In genomic region chr15:72783563-72784232, GRCh38 we compare ENCODE assay signal across 8 cellular contexts.
DNase-seq lines count a peak whose midpoint lies in the region; ATAC-seq lines count a peak whose summit lies in the region.

ADPGK (minus strand) TSS chr15:72783758; CDS start chr15:72783691, 67 bp downstream.

- H3K4me1 Mint-ChIP-seq in central memory CD8-positive, alpha-beta T cell: peaks cover 57% of the 10 kb centered on the region

- ATAC-seq in GM19043 (IDR thresholded peaks at IDR 0.05; ENCODE audit: low read depth, unreplicated experiment): peak; percentile 58
- ATAC-seq in HG03354 (IDR thresholded peaks at IDR 0.05; ENCODE audit: poor library complexity, severe bottlenecking, unreplicated experiment): peak; percentile 76
- peak; percentile 82 to 88 for ATAC-seq in activated CD4-positive, CD25-positive, alpha-beta regulatory T cell treated with anti-CD3 and anti-CD28 coated beads, Interleukin-2, amount 50 U/mL, for 24 hours
- peak; percentile 79 for ATAC-seq in central memory CD8-positive, alpha-beta T cell (replicated peaks; ENCODE audit: extremely low read depth, poor library complexity, severe bottlenecking)

- H3K27ac Mint-ChIP-seq in central memory CD8-positive, alpha-beta T cell (ENCODE audit: low read depth): peak within 1 kb of the TSS; percentile 93

- peak within 1 kb of the TSS; percentile 86 for H3K4me3 Mint-ChIP-seq in central memory CD8-positive, alpha-beta T cell

- H3K27me3 Mint-ChIP-seq in central memory CD8-positive, alpha-beta T cell: no peaks in the 10 kb centered on the region

- DNase-seq in AG20443 (ENCODE audit: low spot score) (peak; percentile 99), NCI-H446 treated with DMSO at 0.1 percent for 48 hours (lab: John Stamatoyannopoulos, UW) (peak; percentile 78), islet precursor cell (peak; percentile 92)
- DNase-seq in central memory CD8-positive, alpha-beta T cell (ENCODE audit: low spot score in 2 of 2): peak; percentile 95 to 96
- peak; percentile 91 for DNase-seq in stimulated activated CD4-positive, alpha-beta T cell treated with anti-CD3 and anti-CD28 coated beads, Interleukin-12 subunit alpha, Interleukin-12 subunit beta, amount 100 ng/mL, for 4 hours

- peaks cover 32% of the 10 kb centered on the region for H3K36me3 Mint-ChIP-seq in central memory CD8-positive, alpha-beta T cell (ENCODE audit: insufficient read depth)

- H3K9me3 Mint-ChIP-seq in central memory CD8-positive, alpha-beta T cell: no peaks in the 10 kb centered on the region

Comparison
In these comparisons a context has a peak if more than half of its experiments do, and no peak if none do; other contexts are left out.
1. Peak in every context shown above with its lines: DNase-seq and ATAC-seq.